ENCODE assay signal across 1 cellular context in the genomic region with DNA sequence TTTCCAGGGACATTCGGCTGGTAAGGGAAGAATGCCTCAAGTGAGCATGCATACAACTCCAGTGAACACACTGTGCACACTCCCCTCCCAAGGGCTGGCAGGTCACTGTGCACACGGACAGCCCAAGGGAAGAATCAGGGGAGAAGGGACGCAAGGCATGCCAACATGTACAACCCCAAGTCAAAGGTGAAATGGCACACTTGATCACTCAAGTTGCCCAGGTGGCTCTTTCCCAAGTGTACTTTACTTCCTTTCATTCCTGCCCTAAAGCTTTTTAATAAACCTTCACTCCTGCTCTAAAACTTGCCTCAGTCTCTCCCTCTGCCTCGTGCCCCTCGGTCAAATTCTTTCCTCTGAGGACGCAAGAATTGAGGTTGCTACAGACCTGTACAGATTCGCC.
TF ChIP-seq lines count a peak whose summit lies in the region.

No MANE protein-coding gene starts in this region.

TF ChIP-seq in GM23338, 12 proteins besides CTCF, POLR2A, EP300 and RAD21 (continued from another document):
- TF ChIP-seq, protein P1, sequence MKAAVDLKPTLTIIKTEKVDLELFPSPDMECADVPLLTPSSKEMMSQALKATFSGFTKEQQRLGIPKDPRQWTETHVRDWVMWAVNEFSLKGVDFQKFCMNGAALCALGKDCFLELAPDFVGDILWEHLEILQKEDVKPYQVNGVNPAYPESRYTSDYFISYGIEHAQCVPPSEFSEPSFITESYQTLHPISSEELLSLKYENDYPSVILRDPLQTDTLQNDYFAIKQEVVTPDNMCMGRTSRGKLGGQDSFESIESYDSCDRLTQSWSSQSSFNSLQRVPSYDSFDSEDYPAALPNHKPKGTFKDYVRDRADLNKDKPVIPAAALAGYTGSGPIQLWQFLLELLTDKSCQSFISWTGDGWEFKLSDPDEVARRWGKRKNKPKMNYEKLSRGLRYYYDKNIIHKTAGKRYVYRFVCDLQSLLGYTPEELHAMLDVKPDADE (IDR thresholded peaks at IDR 0.05) = no peak
